ENCODE assay signal across 17 cellular contexts in the genomic region with DNA sequence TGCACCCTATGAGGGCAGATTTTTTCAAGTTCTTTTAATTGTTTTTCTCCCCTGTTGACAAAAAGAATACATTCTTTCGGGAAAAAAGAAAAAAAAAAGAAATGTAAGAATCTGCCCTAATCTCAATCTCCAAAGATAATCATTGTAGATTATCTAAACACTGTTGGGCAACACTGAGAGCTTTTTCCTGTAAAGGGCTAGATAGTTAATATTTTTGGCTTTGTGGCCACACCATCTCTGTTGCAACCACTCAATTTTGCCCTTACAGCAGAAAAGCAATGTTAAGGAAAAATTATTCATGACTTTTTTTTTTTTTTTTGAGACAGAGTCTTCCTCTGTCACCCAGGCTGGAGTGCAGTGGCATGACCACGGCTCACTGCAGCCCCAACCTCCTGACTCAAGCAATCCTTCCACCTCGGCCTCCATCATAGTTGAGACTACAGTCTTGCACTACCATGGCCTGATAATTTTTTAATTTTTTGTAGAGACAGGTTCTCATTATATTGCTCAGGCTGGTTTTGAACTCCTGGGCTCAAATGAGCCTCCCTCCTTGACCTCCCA. TPM values are rescaled to one million over a fixed set of nuclear protein-coding genes. Genes with fewer than 3 reads are reported as not detected.
"Had no signal": no experiment of that assay in that cellular context is flagged by ENCODE, and none has a peak within 500 bp of the region (broad histone marks: within the 10 kb centered on the region; RNA-seq: fewer than 3 reads in every experiment).

No MANE protein-coding gene starts in this region.

- FAIRE-seq: keratinocyte had no signal

- ATAC-seq: activated CD8-positive, alpha-beta T cell treated with anti-CD3 and anti-CD28 coated beads for 36 hours; activated T-cell treated with anti-CD3 and anti-CD28 coated beads, Interleukin-2, amount 50 U/mL, for 72 hours; body of pancreas; esophagus mucosa; mucosa of descending colon; naive thymus-derived CD4-positive, alpha-beta T cell; stimulated activated effector memory CD8-positive, alpha-beta T cell treated with anti-CD3 and anti-CD28 coated beads, Interleukin-12 subunit alpha, Interleukin-12 subunit beta, amount 100 ng/mL, for 72 hours; WTC11 had no signal

- DNase-seq: activated CD4-positive, alpha-beta T cell treated with anti-CD3 and anti-CD28 coated beads for 48 hours; activated CD8-positive, alpha-beta T cell treated with anti-CD3 and anti-CD28 coated beads for 36 hours; activated gamma-delta T cell; activated T-cell treated with anti-CD3 and anti-CD28 coated beads, Interleukin-2, amount 50 U/mL, for 72 hours; amygdala; body of pancreas; central memory CD4-positive, alpha-beta T cell; colonic mucosa; hippocampal formation; mucosa of descending colon; naive thymus-derived CD4-positive, alpha-beta T cell; ovary had no signal

- H3K36me3 ChIP-seq: colonic mucosa, ovary, thoracic aorta had no signal

- H3K4me1 ChIP-seq: colonic mucosa had no signal

- H3K27me3 ChIP-seq: body of pancreas, colonic mucosa, ovary had no signal

- H3K9me3 ChIP-seq: body of pancreas, colonic mucosa, mucosa of descending colon, ovary, thoracic aorta had no signal

- H3K27ac ChIP-seq: body of pancreas, colonic mucosa, ovary, thoracic aorta had no signal

- H3K4me3 ChIP-seq: body of pancreas, colonic mucosa, mucosa of descending colon, ovary, thoracic aorta had no signal

RNA-seq across cellular contexts. Expression of a gene that starts 17.3 kb away (rescaled TPM):
- polyA plus RNA-seq: naive thymus-derived CD4-positive, alpha-beta T cell had no signal
